In genomic region chr17:57898487-57899311, GRCh38 we compare ENCODE assay signal across 9 cellular contexts. TPM values are rescaled to one million over a fixed set of nuclear protein-coding genes. Genes with fewer than 3 reads are reported as not detected.
DNase-seq lines count a peak whose midpoint lies in the region; ATAC-seq, FAIRE-seq and TF ChIP-seq lines count a peak whose summit lies in the region.
"Had no signal": no experiment of that assay in that cellular context is flagged by ENCODE, and none has a peak within 500 bp of the region (broad histone marks: within the 10 kb centered on the region; RNA-seq: fewer than 3 reads in every experiment).

No MANE protein-coding gene starts in this region.

- H3K4me3 ChIP-seq in SJCRH30 (no peak overlapping the region), pancreas (no peak overlapping the region)

- H3K36me3 Mint-ChIP-seq in activated CD4-positive, alpha-beta T cell treated with anti-CD3 and anti-CD28 coated beads for 36 hours (ENCODE audit: low read depth), result no peaks in the 10 kb centered on the region

- H3K36me3 ChIP-seq in SJCRH30 (no peaks in the 10 kb centered on the region), pancreas (no peaks in the 10 kb centered on the region)

- DNase-seq in COLO668 (lab: John Stamatoyannopoulos, UW; ENCODE audit: unreplicated experiment) (peak; percentile 62), SJCRH30 (peak; percentile 96), Right ventricle myocardium inferior (ENCODE audit: missing footprints) (peak; percentile 82), pancreas (peak in 2 of 6 donors; percentile 56 to 58), DMS153 treated with DMSO at 0.1 percent for 48 hours (lab: John Stamatoyannopoulos, UW; ENCODE audit: unreplicated experiment) (no peak), RKO (ENCODE audit: low spot score) (no peak)
- DNase-seq in activated CD8-positive, alpha-beta memory T cell treated with anti-CD3 and anti-CD28 coated beads, Interleukin-2, amount 50 U/mL, for 48 hours, result no peak
- no peak for DNase-seq in activated CD4-positive, alpha-beta T cell treated with anti-CD3 and anti-CD28 coated beads for 36 hours

- CTCF ChIA-PET in activated CD4-positive, alpha-beta T cell treated with anti-CD3 and anti-CD28 coated beads for 36 hours (lab: Charles Lee), result interaction anchor here (0.6 to 1.4 kb wide), 4 partner anchors 65 to 144 kb away, joined by 3 to 5 read pairs (median 4); no protein-coding TSS in a partner anchor

- no peak overlapping the region for H3K4me3 Mint-ChIP-seq in activated CD4-positive, alpha-beta T cell treated with anti-CD3 and anti-CD28 coated beads for 36 hours

- peaks cover 38% of the 10 kb centered on the region for H3K4me1 ChIP-seq in SJCRH30
- H3K4me1 ChIP-seq in pancreas, result peaks cover 55 to 77% (median 75%) of the 10 kb centered on the region in 3 donors

- H3K27me3 ChIP-seq in SJCRH30 (no peaks in the 10 kb centered on the region), pancreas (no peaks in the 10 kb centered on the region)

- H3K27me3 Mint-ChIP-seq in activated CD4-positive, alpha-beta T cell treated with anti-CD3 and anti-CD28 coated beads for 36 hours, result no peaks in the 10 kb centered on the region

- H3K9me3 Mint-ChIP-seq in activated CD4-positive, alpha-beta T cell treated with anti-CD3 and anti-CD28 coated beads for 36 hours (ENCODE audit: low read depth), result no peaks in the 10 kb centered on the region

- FAIRE-seq in pancreas (lab: Jason Lieb, UNC), result no peak
- FAIRE-seq: G401.6 had no signal

- TF ChIP-seq CTCF in pancreas (IDR thresholded peaks at IDR 0.05), result no peak

- H3K4me1 Mint-ChIP-seq in activated CD4-positive, alpha-beta T cell treated with anti-CD3 and anti-CD28 coated beads for 36 hours, result peaks cover 3% of the 10 kb centered on the region

- 44 to 45% methylated on average over 8 to 9 of the region's 9 CpGs for WGBS in pancreas, 2 donors

- H3K27ac ChIP-seq in SJCRH30 (peak overlapping the region; percentile 94), pancreas (peak overlapping the region; percentile 71 to 96 (median 82))

- ATAC-seq in Right ventricle myocardium inferior (peak; percentile 81), pancreas (peak in 3 of 4 donors; percentile 5 to 14 (median 11))
- no peak for ATAC-seq in activated CD4-positive, alpha-beta T cell treated with anti-CD3 and anti-CD28 coated beads for 36 hours

- intact Hi-C loops in Right ventricle myocardium inferior (cut with DNase I), result loop anchor here (2.0 kb wide), 1 partner anchor 42 kb away; no protein-coding TSS in a partner anchor
- intact Hi-C loops in pancreas (cut with DNase I), result loop anchor here in 1 of 3 donors (10.0 kb wide), 1 partner anchor 56 kb away; the partner anchor contains the start of gene CUEDC1
- intact Hi-C loops in activated CD4-positive, alpha-beta T cell treated with anti-CD3 and anti-CD28 coated beads for 36 hours (cut with DNase I, micrococcal nuclease), result no loop called here

- POLR2A ChIA-PET in activated CD4-positive, alpha-beta T cell treated with anti-CD3 and anti-CD28 coated beads for 36 hours (lab: Charles Lee), result interaction anchor here (0.6 kb wide), 1 partner anchor 49 kb away, joined by 3 read pairs; the partner anchor contains the start of gene MRPS23

- no peak overlapping the region for H3K27ac Mint-ChIP-seq in activated CD4-positive, alpha-beta T cell treated with anti-CD3 and anti-CD28 coated beads for 36 hours

- H3K9me3 ChIP-seq in SJCRH30 (replicated peaks), result no peaks in the 10 kb centered on the region
- H3K9me3 ChIP-seq in pancreas, result no peaks in the 10 kb centered on the region

RNA-seq across cellular contexts. Expression of gene MRPS23, which starts 48.9 kb away (rescaled TPM):
- total RNA-seq in SJCRH30 (2014; rRNA removed; shearing (Covaris generic)), result 28.4 and 36.5 TPM in 2 replicates
- total RNA-seq in Right ventricle myocardium inferior, result 86.7 TPM
- total RNA-seq in pancreas, result 10 to 100 TPM; 12.7 to 25.4 (median 15.5) TPM
- polyA plus RNA-seq in pancreas, result 10 to 100 TPM in 1 of 2 donors, 1 to 10 TPM in 1; 5.8 to 15.8 TPM
- 10 to 100 TPM; 42.6 to 69.7 TPM for total RNA-seq in activated CD4-positive, alpha-beta T cell treated with anti-CD3 and anti-CD28 coated beads for 36 hours

RNA-seq across cellular contexts. Expression of gene CUEDC1, which starts 56.5 kb away (rescaled TPM):
- total RNA-seq in SJCRH30 (2014; rRNA removed; shearing (Covaris generic)), result 11.6 and 14.4 TPM in 2 replicates
- 49.1 TPM for total RNA-seq in Right ventricle myocardium inferior
- total RNA-seq in pancreas, result 10 to 100 TPM; 16.5 to 22.5 (median 21.2) TPM
- 10 to 100 TPM; 26.4 to 30.4 TPM for polyA plus RNA-seq in pancreas
- total RNA-seq in activated CD4-positive, alpha-beta T cell treated with anti-CD3 and anti-CD28 coated beads for 36 hours, result under 1 TPM in 1 of 2 experiments, not detected in 1; 0.14 TPM

Comparison
In these comparisons a context has a peak if more than half of its experiments do, and no peak if none do; other contexts are left out.
1. DNase-seq: peak in COLO668 (single experiment), SJCRH30 (2 of 2) and Right ventricle myocardium inferior (single experiment); none in activated CD8-positive, alpha-beta memory T cell treated with anti-CD3 and anti-CD28 coated beads, Interleukin-2, amount 50 U/mL, for 48 hours (single experiment), DMS153 treated with DMSO at 0.1 percent for 48 hours (single experiment), activated CD4-positive, alpha-beta T cell treated with anti-CD3 and anti-CD28 coated beads for 36 hours (single experiment) and RKO (single experiment).
2. RNA of gene CUEDC1, which starts 56.5 kb away (total RNA-seq): 49.1 TPM in Right ventricle myocardium inferior (single experiment), 16.5 to 22.5 TPM in pancreas and 11.6 to 14.4 TPM in SJCRH30; 0.14 TPM in activated CD4-positive, alpha-beta T cell treated with anti-CD3 and anti-CD28 coated beads for 36 hours; every median in the first group is over 10 times any median in the second.